In genomic region chr13:45718063-45718462, GRCh38 we compare ENCODE assay signal across 10 cellular contexts. TPM values are rescaled to one million over a fixed set of nuclear protein-coding genes. Genes with fewer than 3 reads are reported as not detected.
DNase-seq lines count a peak whose midpoint lies in the region; ATAC-seq and TF ChIP-seq lines count a peak whose summit lies in the region.
"Had no signal": no experiment of that assay in that cellular context is flagged by ENCODE, and none has a peak within 500 bp of the region (broad histone marks: within the 10 kb centered on the region; RNA-seq: fewer than 3 reads in every experiment).

No MANE protein-coding gene starts in this region.

- H3K4me3 ChIP-seq in spleen = no peak overlapping the region

- H3K27ac ChIP-seq in spleen = no peak overlapping the region

- TF ChIP-seq CTCF in spleen (IDR thresholded peaks at IDR 0.05 in 8 of 11, conservative IDR thresholded peaks at IDR 0.05 in 3 of 11) = peak in 1 of 11 experiments; percentile 22

- H3K9me3 ChIP-seq in spleen = no peaks in the 10 kb centered on the region

- no peaks in the 10 kb centered on the region for H3K9me3 Mint-ChIP-seq in activated T-helper 17 cell treated with anti-CD3 and anti-CD28 coated beads, Interleukin-2, amount 50 U/mL, for 72 hours

- no peak overlapping the region for H3K4me3 Mint-ChIP-seq in activated T-helper 17 cell treated with anti-CD3 and anti-CD28 coated beads, Interleukin-2, amount 50 U/mL, for 72 hours

- no peak overlapping the region for H3K27ac Mint-ChIP-seq in activated T-helper 17 cell treated with anti-CD3 and anti-CD28 coated beads, Interleukin-2, amount 50 U/mL, for 72 hours

- no peak for TF ChIP-seq POLR2A in spleen (IDR thresholded peaks at IDR 0.05)

- no peaks in the 10 kb centered on the region for H3K4me1 ChIP-seq in spleen

- H3K36me3 ChIP-seq in spleen = no peaks in the 10 kb centered on the region

- no peaks in the 10 kb centered on the region for H3K27me3 Mint-ChIP-seq in activated T-helper 17 cell treated with anti-CD3 and anti-CD28 coated beads, Interleukin-2, amount 50 U/mL, for 72 hours

- peak; percentile 79 for TF ChIP-seq RAD21 in Ishikawa (IDR thresholded peaks at IDR 0.05; ENCODE audit: low read depth)

- no peaks in the 10 kb centered on the region for H3K4me1 Mint-ChIP-seq in activated T-helper 17 cell treated with anti-CD3 and anti-CD28 coated beads, Interleukin-2, amount 50 U/mL, for 72 hours

- no peaks in the 10 kb centered on the region for H3K36me3 Mint-ChIP-seq in activated T-helper 17 cell treated with anti-CD3 and anti-CD28 coated beads, Interleukin-2, amount 50 U/mL, for 72 hours (ENCODE audit: low read depth)

- no peak for TF ChIP-seq EP300 in Ishikawa (IDR thresholded peaks at IDR 0.05; ENCODE audit: borderline replicate concordance)

- peak; percentile 50 for ATAC-seq in activated T-helper 17 cell treated with anti-CD3 and anti-CD28 coated beads, Interleukin-2, amount 50 U/mL, for 72 hours (replicated peaks)
- ATAC-seq in left ventricle myocardium superior = no peak

- peak; percentile 2 for DNase-seq in NCI-H345 treated with DMSO at 0.1 percent for 48 hours (lab: John Stamatoyannopoulos, UW; ENCODE audit: unreplicated experiment)
- no peak for DNase-seq in NCI-H345 (lab: John Stamatoyannopoulos, UW)
- DNase-seq in myocyte (ENCODE audit: low read depth) = peak; percentile 7
- DNase-seq in spleen = no peak
- no peak for DNase-seq in left ventricle myocardium superior
- DNase-seq in HPDE6-E6E7 (ENCODE audit: extremely low spot score) = no peak
- DNase-seq: right cardiac atrium had no signal

- 53 to 66% (median 60%) methylated on average over 5 of the region's 5 CpGs for WGBS in spleen, 5 donors

- no peaks in the 10 kb centered on the region for H3K27me3 ChIP-seq in spleen (replicated peaks in 1 of 7)

- intact Hi-C loops in spleen (cut with DNase I; ENCODE audit: low total_unique reads) (no loop called here), left ventricle myocardium superior (cut with micrococcal nuclease) (no loop called here)

TF ChIP-seq in Ishikawa, 13 proteins besides CTCF, POLR2A, EP300 and RAD21:
- TF ChIP-seq YY1 (IDR thresholded peaks at IDR 0.05; ENCODE audit: low read depth) (no peak), TAF1 (IDR thresholded peaks at IDR 0.05; ENCODE audit: low read depth) (no peak), NFIC (IDR thresholded peaks at IDR 0.05) (no peak), USF1 (IDR thresholded peaks at IDR 0.05) (no peak), EGR1 (IDR thresholded peaks at IDR 0.05) (no peak), CEBPB (IDR thresholded peaks at IDR 0.05) (no peak)

RNA-seq across cellular contexts. Expression of gene CBY2, which starts 15.9 kb away (rescaled TPM):
- not detected for total RNA-seq in activated T-helper 17 cell treated with anti-CD3 and anti-CD28 coated beads, Interleukin-2, amount 50 U/mL, for 72 hours
- total RNA-seq in myocyte = not detected in 2 replicates
- not detected for polyA plus RNA-seq in myocyte (2012)
- under 1 TPM in 1 of 7 donors, not detected in 6; 0.61 TPM for total RNA-seq in spleen
- polyA plus RNA-seq in spleen = not detected
- not detected for total RNA-seq in left ventricle myocardium superior
- total RNA-seq: activated CD8-positive, alpha-beta memory T cell treated with anti-CD3 and anti-CD28 coated beads for 36 hours; right cardiac atrium had no signal
- polyA plus RNA-seq: right cardiac atrium had no signal

Comparison
In these comparisons a context has a peak if more than half of its experiments do, and no peak if none do; other contexts are left out.
1. DNase-seq: peak in NCI-H345 treated with DMSO at 0.1 percent for 48 hours (single experiment) and myocyte (single experiment); none in NCI-H345 (single experiment), spleen (single experiment), left ventricle myocardium superior (single experiment) and HPDE6-E6E7 (single experiment).